Comparison of ENCODE assay signal across 19 cellular contexts in genomic region chr3:119298565-119298941, GRCh38. TPM values are rescaled to one million over a fixed set of nuclear protein-coding genes. Genes with fewer than 3 reads are reported as not detected.
DNase-seq lines count a peak whose midpoint lies in the region; ATAC-seq, FAIRE-seq and TF ChIP-seq lines count a peak whose summit lies in the region.
"Had no signal": no experiment of that assay in that cellular context is flagged by ENCODE, and none has a peak within 500 bp of the region (broad histone marks: within the 10 kb centered on the region; RNA-seq: fewer than 3 reads in every experiment).

No MANE protein-coding gene starts in this region.

- FAIRE-seq in astrocyte (lab: Jason Lieb, UNC) = no peak

- H3F3A ChIP-seq in smooth muscle cell (ENCODE audit: low read depth) = peaks cover 4% of the 10 kb centered on the region

- peaks cover 13% of the 10 kb centered on the region for H3K36me3 Mint-ChIP-seq in CD4-positive, alpha-beta T cell (ENCODE audit: low read depth)
- H3K36me3 Mint-ChIP-seq in astrocyte (ENCODE audit: low read depth, unreplicated experiment) = peaks cover 31% of the 10 kb centered on the region

- H3K4me3 Mint-ChIP-seq in CD4-positive, alpha-beta T cell = no peak overlapping the region
- peak overlapping the region; percentile 93 for H3K4me3 Mint-ChIP-seq in astrocyte (ENCODE audit: unreplicated experiment)
- H3K4me3 Mint-ChIP-seq: B cell had no signal

- no peaks in the 10 kb centered on the region for H3K9me3 ChIP-seq in CD4-positive, alpha-beta T cell (ENCODE audit: control insufficient read depth, low read length)
- H3K9me3 ChIP-seq in astrocyte (ENCODE audit: insufficient read depth, low read depth, low read length) = no peaks in the 10 kb centered on the region
- H3K9me3 ChIP-seq in lower lobe of right lung = no peaks in the 10 kb centered on the region
- no peaks in the 10 kb centered on the region for H3K9me3 ChIP-seq in smooth muscle cell (replicated peaks; ENCODE audit: low read depth)
- H3K9me3 ChIP-seq: SJCRH30 had no signal

- peak overlapping the region; percentile 96 for H3K4me2 ChIP-seq in astrocyte (ENCODE audit: low read length)
- peak overlapping the region; percentile 25 for H3K4me2 ChIP-seq in smooth muscle cell

- TF ChIP-seq CTCF in CD4-positive, alpha-beta T cell (IDR thresholded peaks at IDR 0.05) = no peak
- TF ChIP-seq CTCF in astrocyte (IDR thresholded peaks at IDR 0.05; ENCODE audit: insufficient read depth, low read depth, low read length) (no peak), lower lobe of right lung (IDR thresholded peaks at IDR 0.05) (no peak), smooth muscle cell (IDR thresholded peaks at IDR 0.05; ENCODE audit: borderline replicate concordance, insufficient read depth, poor library complexity, severe bottlenecking) (no peak)

- H3K4me1 ChIP-seq in astrocyte (ENCODE audit: insufficient read depth, low read length) (peaks cover 47% of the 10 kb centered on the region), lower lobe of right lung (peaks cover 75% of the 10 kb centered on the region), smooth muscle cell (ENCODE audit: low read depth) (peaks cover 14% of the 10 kb centered on the region)

- H3K27me3 ChIP-seq in CD4-positive, alpha-beta T cell (ENCODE audit: control insufficient read depth, insufficient read depth, low read length) = no peaks in the 10 kb centered on the region
- no peaks in the 10 kb centered on the region for H3K27me3 ChIP-seq in astrocyte (ENCODE audit: insufficient read depth, low read length)
- no peaks in the 10 kb centered on the region for H3K27me3 ChIP-seq in lower lobe of right lung (ENCODE audit: low read depth)
- H3K27me3 ChIP-seq in smooth muscle cell (ENCODE audit: low read depth) = no peaks in the 10 kb centered on the region
- H3K27me3 ChIP-seq: SJCRH30 had no signal

- H3K4me3 ChIP-seq in astrocyte (ENCODE audit: insufficient read depth, low read depth, low read length) (no peak overlapping the region), lower lobe of right lung (peak overlapping the region; percentile 72), smooth muscle cell (no peak overlapping the region)
- H3K4me3 ChIP-seq: SJCRH30 had no signal

- peaks cover 57% of the 10 kb centered on the region for H3K4me1 Mint-ChIP-seq in CD4-positive, alpha-beta T cell (ENCODE audit: low read depth)
- peaks cover 56% of the 10 kb centered on the region for H3K4me1 Mint-ChIP-seq in astrocyte (ENCODE audit: low read depth, unreplicated experiment)

- no peaks in the 10 kb centered on the region for H3K27me3 Mint-ChIP-seq in CD4-positive, alpha-beta T cell
- no peaks in the 10 kb centered on the region for H3K27me3 Mint-ChIP-seq in astrocyte (ENCODE audit: low read depth, unreplicated experiment)
- H3K27me3 Mint-ChIP-seq: B cell, IgD-negative memory B cell had no signal

- H3K9ac ChIP-seq in astrocyte (ENCODE audit: low read length) (no peak overlapping the region), smooth muscle cell (ENCODE audit: low read depth) (no peak overlapping the region)

- WGBS in smooth muscle cell (ENCODE audit: low lambda C conversion rate) = 79% methylated on average over 11 of the region's 11 CpGs

- H2AFZ ChIP-seq in astrocyte (ENCODE audit: low read depth, low read length) (no peak overlapping the region), smooth muscle cell (ENCODE audit: low read depth) (no peak overlapping the region)

- H3K79me2 ChIP-seq in astrocyte (ENCODE audit: insufficient read depth, low read length) = peaks cover 94% of the 10 kb centered on the region
- peaks cover 57% of the 10 kb centered on the region for H3K79me2 ChIP-seq in smooth muscle cell (ENCODE audit: low read depth)

- no peaks in the 10 kb centered on the region for H3K9me3 Mint-ChIP-seq in CD4-positive, alpha-beta T cell
- H3K9me3 Mint-ChIP-seq in astrocyte (ENCODE audit: unreplicated experiment) = no peaks in the 10 kb centered on the region
- H3K9me3 Mint-ChIP-seq: IgD-negative memory B cell had no signal

- H4K20me1 ChIP-seq in astrocyte (ENCODE audit: insufficient read depth, low read length) = peaks cover 28% of the 10 kb centered on the region
- no peaks in the 10 kb centered on the region for H4K20me1 ChIP-seq in smooth muscle cell (ENCODE audit: low read depth)

- H3K27ac ChIP-seq in CD4-positive, alpha-beta T cell (ENCODE audit: low read depth, low read length) = no peak overlapping the region
- no peak overlapping the region for H3K27ac ChIP-seq in astrocyte (ENCODE audit: low read depth, low read length)
- H3K27ac ChIP-seq in lower lobe of right lung = peak overlapping the region; percentile 18
- peak overlapping the region; percentile 34 for H3K27ac ChIP-seq in smooth muscle cell (ENCODE audit: low read depth)
- H3K27ac ChIP-seq: RWPE1, SJCRH30 had no signal

- no peak for DNase-seq in CD4-positive, alpha-beta T cell
- DNase-seq in astrocyte (ENCODE audit: low read depth) (no peak), lower lobe of right lung (no peak), smooth muscle cell (lab: John Stamatoyannopoulos, UW; ENCODE audit: unreplicated experiment) (no peak), head of caudate nucleus (no peak), posterior cingulate gyrus (no peak)
- DNase-seq: ACHN, DMS 273 treated with DMSO at 0.1 percent for 48 hours, NCI-H1436, NCI-H2081 treated with DMSO at 0.1 percent for 48 hours, NCI-H2227 treated with DMSO at 0.1 percent for 48 hours, NCI-H526, SJCRH30 had no signal

- peak overlapping the region; percentile 54 for H3K27ac Mint-ChIP-seq in CD4-positive, alpha-beta T cell
- H3K27ac Mint-ChIP-seq in astrocyte (ENCODE audit: unreplicated experiment) = peak overlapping the region; percentile 15

- H3K36me3 ChIP-seq in astrocyte (ENCODE audit: insufficient read depth, low read length) (peaks cover 12% of the 10 kb centered on the region), lower lobe of right lung (peaks cover 34% of the 10 kb centered on the region), smooth muscle cell (ENCODE audit: low read depth) (no peaks in the 10 kb centered on the region)

- intact Hi-C loops in CD4-positive, alpha-beta T cell (cut with DNase I, micrococcal nuclease) = loop anchor here (10.0 kb wide), 2 partner anchors 166 to 786 kb away; partner anchors contain the start of genes POGLUT1 (in 1 of the 2) and TMEM39A (in 1 of the 2)
- intact Hi-C loops in lower lobe of right lung (cut with DNase I) (no loop called here), head of caudate nucleus (cut with DNase I) (no loop called here), posterior cingulate gyrus (cut with DNase I) (no loop called here)

- no peak for ATAC-seq in CD4-positive, alpha-beta T cell (ENCODE audit: poor library complexity)
- ATAC-seq in lower lobe of right lung (no peak), GM18909 (IDR thresholded peaks at IDR 0.05; ENCODE audit: poor library complexity, unreplicated experiment) (no peak), HG02763 (IDR thresholded peaks at IDR 0.05; ENCODE audit: unreplicated experiment) (no peak)
- ATAC-seq: HCT116 had no signal

- POLR2A ChIA-PET in CD4-positive, alpha-beta T cell (lab: Charles Lee) = interaction anchor here (0.5 to 1.1 kb wide), 2 partner anchors 58 to 137 kb away, joined by 3 to 4 read pairs; partner anchors contain the start of gene B4GALT4

- CTCF ChIA-PET in CD4-positive, alpha-beta T cell (lab: Charles Lee) = interaction anchor here (3.1 kb wide), 1 partner anchor 54 kb away, joined by 11 read pairs; no protein-coding TSS in a partner anchor

RNA-seq across cellular contexts. Expression of gene ARHGAP31, which starts 4.4 kb away (rescaled TPM):
- 1 to 10 TPM; 2.4 to 2.9 TPM for total RNA-seq in CD4-positive, alpha-beta T cell
- 48.1 and 58.8 TPM in 2 replicates for total RNA-seq in astrocyte
- 100 TPM for total RNA-seq in lower lobe of right lung
- 10.9 and 15.4 TPM in 2 replicates for total RNA-seq in smooth muscle cell
- 5.6 and 6.1 TPM in 2 replicates for polyA plus RNA-seq in smooth muscle cell

RNA-seq across cellular contexts. Expression of gene B4GALT4, which starts 57.9 kb away (rescaled TPM):
- total RNA-seq in CD4-positive, alpha-beta T cell = 10 to 100 TPM; 26.2 to 29.5 TPM
- total RNA-seq in astrocyte (36.7 and 45.4 TPM in 2 replicates), lower lobe of right lung (13.5 TPM), smooth muscle cell (33.5 and 37.3 TPM in 2 replicates)
- 28.8 and 36.8 TPM in 2 replicates for polyA plus RNA-seq in smooth muscle cell

Comparison
In these comparisons a context has a peak if more than half of its experiments do, and no peak if none do; other contexts are left out.
1. H3K27ac ChIP-seq: peak in lower lobe of right lung (single experiment) and smooth muscle cell (single experiment); none in CD4-positive, alpha-beta T cell (single experiment) and astrocyte (single experiment).
2. intact Hi-C loops: an anchor here in CD4-positive, alpha-beta T cell (10.0 kb wide); none called in lower lobe of right lung, head of caudate nucleus and posterior cingulate gyrus.